Comparison of ENCODE assay signal across 15 cellular contexts in genomic region chr11:33017478-33017877, GRCh38. TPM values are rescaled to one million over a fixed set of nuclear protein-coding genes. Genes with fewer than 3 reads are reported as not detected.
DNase-seq lines count a peak whose midpoint lies in the region; ATAC-seq and TF ChIP-seq lines count a peak whose summit lies in the region.
"Had no signal": no experiment of that assay in that cellular context is flagged by ENCODE, and none has a peak within 500 bp of the region (broad histone marks: within the 10 kb centered on the region; RNA-seq: fewer than 3 reads in every experiment).

No MANE protein-coding gene starts in this region.

- H3K4me2 ChIP-seq in hepatocyte (peak overlapping the region; percentile 81), parathyroid adenoma (ENCODE audit: low read length) (no peak overlapping the region)
- H3K4me2 ChIP-seq: KMS-11 had no signal

- H4K20me1 ChIP-seq in hepatocyte (ENCODE audit: insufficient read depth, poor library complexity, severe bottlenecking) = no peaks in the 10 kb centered on the region

- H3K36me3 ChIP-seq in HEK293 (ENCODE audit: control insufficient read depth in 2 of 2, insufficient read depth in 1 of 2, low read length in 2 of 2) (no peaks in the 10 kb centered on the region), RWPE2 (ENCODE audit: low read depth) (no peaks in the 10 kb centered on the region), hepatocyte (replicated peaks; ENCODE audit: insufficient read depth, low read depth) (no peaks in the 10 kb centered on the region), parathyroid adenoma (ENCODE audit: control insufficient read depth, insufficient read depth, low read length) (no peaks in the 10 kb centered on the region)

- no peak overlapping the region for H2AFZ ChIP-seq in hepatocyte
- peak overlapping the region; percentile 11 for H2AFZ ChIP-seq in parathyroid adenoma

- CTCF ChIA-PET in HEK293 (lab: Yijun Ruan, JAX) = interaction anchor here (0.6 to 1.9 kb wide), 4 partner anchors 9 to 48 kb away, joined by 3 to 6 read pairs (median 4); partner anchors contain the start of gene TCP11L1

- H3K79me2 ChIP-seq in hepatocyte (peaks cover 13% of the 10 kb centered on the region), parathyroid adenoma (no peaks in the 10 kb centered on the region)

- H3K4me1 ChIP-seq in HEK293 (ENCODE audit: control insufficient read depth, insufficient read depth, low read length) (no peaks in the 10 kb centered on the region), RWPE2 (ENCODE audit: insufficient read depth, poor library complexity, severe bottlenecking) (peaks cover 4% of the 10 kb centered on the region), hepatocyte (ENCODE audit: insufficient read depth) (peaks cover 2% of the 10 kb centered on the region), parathyroid adenoma (no peaks in the 10 kb centered on the region)

- TF ChIP-seq CTCF in HEK293 (tag by site-specific recombination; IDR thresholded peaks at IDR 0.05) (no peak), RWPE2 (IDR thresholded peaks at IDR 0.05; ENCODE audit: poor library complexity, severe bottlenecking) (no peak), hepatocyte (IDR thresholded peaks at IDR 0.05; ENCODE audit: poor library complexity) (no peak), parathyroid adenoma (IDR thresholded peaks at IDR 0.05) (no peak)

- DNase-seq in RWPE2 (ENCODE audit: low spot score) = no peak
- no peak for DNase-seq in hepatocyte (ENCODE audit: low spot score)
- no peak for DNase-seq in hypothalamus (lab: John Stamatoyannopoulos, UW)
- DNase-seq in Kasumi-1 (lab: John Stamatoyannopoulos, UW) = no peak
- no peak for DNase-seq in NCI-H1105 treated with DMSO at 0.1 percent for 48 hours (lab: John Stamatoyannopoulos, UW)
- DNase-seq: activated CD4-positive, alpha-beta T cell treated with anti-CD3 and anti-CD28 coated beads for 48 hours; activated naive CD8-positive, alpha-beta T cell treated with anti-CD3 and anti-CD28 coated beads for 36 hours; cerebellar nuclear complex; DMS79 treated with DMSO at 0.1 percent for 48 hours; head of caudate nucleus; NCI-H1694; NCI-H510A had no signal

- POLR2A ChIA-PET in HEK293 (lab: Yijun Ruan, JAX) = interaction anchor here (3.2 kb wide), 1 partner anchor 22 kb away, joined by 47 read pairs; the partner anchor contains the start of gene TCP11L1

- WGBS in hepatocyte (ENCODE audit: low lambda C conversion rate, missing lambda C conversion rate) = 40% methylated on average over 9 of the region's 9 CpGs

- no peaks in the 10 kb centered on the region for H3K9me2 ChIP-seq in hepatocyte (replicated peaks; ENCODE audit: insufficient read depth)

- no peaks in the 10 kb centered on the region for H3K27me3 ChIP-seq in RWPE2 (ENCODE audit: insufficient read depth, poor library complexity, severe bottlenecking)
- H3K27me3 ChIP-seq in hepatocyte = no peaks in the 10 kb centered on the region
- H3K27me3 ChIP-seq in parathyroid adenoma (ENCODE audit: control insufficient read depth, insufficient read depth, low read length) = no peaks in the 10 kb centered on the region

- peak; percentile 21; the same call in 2 of the 3 replicates for ATAC-seq in RWPE2 (ENCODE audit: low read depth)

- H3K27ac ChIP-seq in HEK293 (ENCODE audit: extremely low read depth, low read depth, low read length) (no peak overlapping the region), RWPE2 (ENCODE audit: poor library complexity, severe bottlenecking) (peak overlapping the region; percentile 69), hepatocyte (peak overlapping the region; percentile 75), parathyroid adenoma (no peak overlapping the region)
- H3K27ac ChIP-seq: KMS-11 had no signal

- H3K9me3 ChIP-seq in HEK293 (ENCODE audit: control insufficient read depth, insufficient read depth, low read depth, low read length) (no peaks in the 10 kb centered on the region), RWPE2 (ENCODE audit: severe bottlenecking) (no peaks in the 10 kb centered on the region), hepatocyte (ENCODE audit: low read depth) (no peaks in the 10 kb centered on the region), parathyroid adenoma (ENCODE audit: control insufficient read depth, low read length) (no peaks in the 10 kb centered on the region)

- H3K9ac ChIP-seq in parathyroid adenoma = no peak overlapping the region
- H3K9ac ChIP-seq: KMS-11 had no signal

- H3K4me3 ChIP-seq in HEK293 (ENCODE audit: low read depth, low read length) (no peak overlapping the region), RWPE2 (ENCODE audit: severe bottlenecking) (peak overlapping the region; percentile 56), hepatocyte (peak overlapping the region; percentile 61), parathyroid adenoma (ENCODE audit: low read depth, low read length) (no peak overlapping the region)

TF ChIP-seq in HEK293, 187 proteins besides CTCF, POLR2A, EP300 and RAD21:
- TF ChIP-seq PRDM1 (tag by site-specific recombination; IDR thresholded peaks at IDR 0.05) (peak; percentile 74), MYNN (tag by site-specific recombination; IDR thresholded peaks at IDR 0.05; ENCODE audit: borderline replicate concordance) (no peak), ZBTB49 (tag by site-specific recombination; IDR thresholded peaks at IDR 0.05; ENCODE audit: low read depth) (no peak), ZNF416 (tag by site-specific recombination; IDR thresholded peaks at IDR 0.05) (no peak), ZNF626 (tag by site-specific recombination; IDR thresholded peaks at IDR 0.05) (no peak)
- TF ChIP-seq, protein P1, sequence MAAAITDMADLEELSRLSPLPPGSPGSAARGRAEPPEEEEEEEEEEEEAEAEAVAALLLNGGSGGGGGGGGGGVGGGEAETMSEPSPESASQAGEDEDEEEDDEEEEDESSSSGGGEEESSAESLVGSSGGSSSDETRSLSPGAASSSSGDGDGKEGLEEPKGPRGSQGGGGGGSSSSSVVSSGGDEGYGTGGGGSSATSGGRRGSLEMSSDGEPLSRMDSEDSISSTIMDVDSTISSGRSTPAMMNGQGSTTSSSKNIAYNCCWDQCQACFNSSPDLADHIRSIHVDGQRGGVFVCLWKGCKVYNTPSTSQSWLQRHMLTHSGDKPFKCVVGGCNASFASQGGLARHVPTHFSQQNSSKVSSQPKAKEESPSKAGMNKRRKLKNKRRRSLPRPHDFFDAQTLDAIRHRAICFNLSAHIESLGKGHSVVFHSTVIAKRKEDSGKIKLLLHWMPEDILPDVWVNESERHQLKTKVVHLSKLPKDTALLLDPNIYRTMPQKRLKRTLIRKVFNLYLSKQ (tag by site-specific recombination; IDR thresholded peaks at IDR 0.05; ENCODE audit: borderline replicate concordance) = no peak
- TF ChIP-seq, protein P2, sequence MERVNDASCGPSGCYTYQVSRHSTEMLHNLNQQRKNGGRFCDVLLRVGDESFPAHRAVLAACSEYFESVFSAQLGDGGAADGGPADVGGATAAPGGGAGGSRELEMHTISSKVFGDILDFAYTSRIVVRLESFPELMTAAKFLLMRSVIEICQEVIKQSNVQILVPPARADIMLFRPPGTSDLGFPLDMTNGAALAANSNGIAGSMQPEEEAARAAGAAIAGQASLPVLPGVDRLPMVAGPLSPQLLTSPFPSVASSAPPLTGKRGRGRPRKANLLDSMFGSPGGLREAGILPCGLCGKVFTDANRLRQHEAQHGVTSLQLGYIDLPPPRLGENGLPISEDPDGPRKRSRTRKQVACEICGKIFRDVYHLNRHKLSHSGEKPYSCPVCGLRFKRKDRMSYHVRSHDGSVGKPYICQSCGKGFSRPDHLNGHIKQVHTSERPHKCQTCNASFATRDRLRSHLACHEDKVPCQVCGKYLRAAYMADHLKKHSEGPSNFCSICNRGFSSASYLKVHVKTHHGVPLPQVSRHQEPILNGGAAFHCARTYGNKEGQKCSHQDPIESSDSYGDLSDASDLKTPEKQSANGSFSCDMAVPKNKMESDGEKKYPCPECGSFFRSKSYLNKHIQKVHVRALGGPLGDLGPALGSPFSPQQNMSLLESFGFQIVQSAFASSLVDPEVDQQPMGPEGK (tag by site-specific recombination; IDR thresholded peaks at IDR 0.05) = no peak
TF ChIP-seq in HEK293: peak in this region for 1.

RNA-seq across cellular contexts. Expression of gene DEPDC7, which starts 1.8 kb away (rescaled TPM):
- total RNA-seq in hepatocyte = 21.3 and 21.5 TPM in 2 replicates
- polyA plus RNA-seq in hepatocyte = 12.1 and 12.5 TPM in 2 replicates

RNA-seq across cellular contexts. Expression of gene TCP11L1, which starts 21.9 kb away (rescaled TPM):
- 16.8 and 25.5 TPM in 2 replicates for total RNA-seq in hepatocyte
- 9.8 and 11.2 TPM in 2 replicates for polyA plus RNA-seq in hepatocyte

Comparison
In these comparisons a context has a peak if more than half of its experiments do, and no peak if none do; other contexts are left out.
1. H3K27ac ChIP-seq: peak in RWPE2 (single experiment) and hepatocyte (single experiment); none in HEK293 (single experiment) and parathyroid adenoma (single experiment).
2. H3K4me3 ChIP-seq: peak in RWPE2 (single experiment) and hepatocyte (single experiment); none in HEK293 (single experiment) and parathyroid adenoma (single experiment).